In the genomic region with DNA sequence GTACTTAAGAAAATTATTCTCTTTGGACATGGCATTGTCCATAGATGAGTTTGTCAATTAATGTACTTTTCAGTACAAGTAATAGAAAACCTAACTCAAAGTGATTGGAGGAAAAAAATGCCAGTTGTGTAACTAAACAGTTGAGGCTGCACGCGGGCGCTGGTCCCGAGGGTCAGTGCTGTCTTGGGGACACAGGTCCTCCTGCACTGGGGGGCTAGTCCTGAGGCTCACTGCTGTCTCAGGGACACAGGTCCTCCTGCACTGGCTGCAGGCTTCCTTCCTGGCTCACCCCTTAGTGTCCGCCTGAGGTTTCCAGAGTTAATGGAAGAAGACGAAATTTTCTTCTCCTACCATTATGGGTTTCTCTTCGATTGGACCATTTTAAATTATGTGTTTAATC, we compare ENCODE assay signal across 10 cellular contexts.
"Had no signal": no experiment of that assay in that cellular context is flagged by ENCODE, and none has a peak within 500 bp of the region (broad histone marks: within the 10 kb centered on the region; RNA-seq: fewer than 3 reads in every experiment).

No MANE protein-coding gene starts in this region.

- H3K9me3 Mint-ChIP-seq: GM23338, H9, HFFc6 had no signal

- H3K4me2 ChIP-seq: GM23338 had no signal

- H3K9ac ChIP-seq: GM23248 had no signal

- H3K27ac Mint-ChIP-seq: GM23338, H9, HFFc6 had no signal

- H3K4me1 ChIP-seq: HAP-1 had no signal

- H3K4me3 Mint-ChIP-seq: GM23338, H9, HFFc6 had no signal

- H3K9me3 ChIP-seq: HAP-1 had no signal

- DNase-seq: GM23248, GOT3, H7, H9, HCEC 1CT, HFFc6 had no signal

- H3K36me3 ChIP-seq: HAP-1 had no signal

- H3K27ac ChIP-seq: GM23248 had no signal

- FAIRE-seq: H54 had no signal

- ATAC-seq: GM23338, HCT116 had no signal

- H2AFZ ChIP-seq: GM23248, GM23338 had no signal

- H3K4me3 ChIP-seq: GM23248, GM23338, HAP-1 had no signal

- H3K4me1 Mint-ChIP-seq: H9 had no signal
